Comparison of ENCODE assay signal across 22 cellular contexts in the genomic region with DNA sequence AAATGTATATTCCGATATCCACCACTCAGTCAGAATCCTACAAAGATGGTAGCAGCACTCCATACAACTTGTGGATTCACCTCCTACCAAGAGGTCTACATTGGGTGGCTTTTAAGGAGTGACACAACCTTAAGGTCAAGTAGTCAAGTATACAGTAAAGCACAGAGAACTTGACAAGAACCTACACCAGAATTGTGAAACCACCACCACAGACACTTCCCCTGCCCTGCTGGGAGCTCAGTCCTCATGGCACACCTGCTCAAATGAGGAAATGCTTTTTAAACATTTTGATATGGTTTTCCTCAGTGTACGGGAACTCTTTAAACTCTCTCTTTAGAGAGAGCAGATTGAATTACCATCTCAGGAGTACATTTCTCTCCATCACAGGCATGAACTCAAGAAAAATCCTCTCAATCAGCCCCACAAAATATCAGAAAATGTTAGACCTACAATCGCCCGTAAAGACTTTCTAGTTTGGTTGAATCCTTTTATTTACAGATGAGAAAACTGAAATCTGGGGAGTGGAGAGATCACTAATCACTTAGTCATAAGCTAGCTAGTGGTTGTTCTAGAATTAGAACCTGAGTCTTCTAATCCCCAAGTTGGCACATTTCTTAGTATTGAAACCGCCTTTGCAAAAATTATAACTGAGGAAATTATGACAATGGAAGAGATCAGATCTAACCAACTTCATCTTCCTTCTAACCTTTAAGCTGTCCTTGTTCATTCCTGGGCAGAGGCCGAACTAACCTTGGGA. TPM values are rescaled to one million over a fixed set of nuclear protein-coding genes. Genes with fewer than 3 reads are reported as not detected.
A peak's percentile ranks its signal among the peaks of the same experiment; 100 is the strongest.
DNase-seq lines count a peak whose midpoint lies in the region; ATAC-seq and TF ChIP-seq lines count a peak whose summit lies in the region.
"Had no signal": no experiment of that assay in that cellular context is flagged by ENCODE, and none has a peak within 500 bp of the region (broad histone marks: within the 10 kb centered on the region; RNA-seq: fewer than 3 reads in every experiment).

No MANE protein-coding gene starts in this region.

- H3K4me3 ChIP-seq in BLaER1 treated with 17β-estradiol and CSF1 and Interleukin-3, amounts not matched to agents 10 nM and 100 nM, result no peak overlapping the region
- no peak overlapping the region for H3K4me3 ChIP-seq in HL-60 (replicated peaks; ENCODE audit: insufficient read depth, low read length)
- H3K4me3 ChIP-seq: esophagus muscularis mucosa, left ventricle myocardium inferior, MG63 had no signal

- DNase-seq in HL-60 (ENCODE audit: low read depth in 1 of 2, low spot score in 1 of 2) (peak; percentile 55 to 93), NOMO-1 treated with dmso at 0.1 percent for 144 hours (lab: John Stamatoyannopoulos, UW; ENCODE audit: unreplicated experiment) (peak; percentile 50), dedifferentiated amniotic fluid mesenchymal stem cell (ENCODE audit: extremely low spot score) (no peak), SK-N-DZ (ENCODE audit: low spot score) (no peak), HuH-7 (ENCODE audit: low spot score) (no peak)
- DNase-seq: activated CD4-positive, alpha-beta T cell treated with anti-CD3 and anti-CD28 coated beads for 1 hour; activated effector memory CD4-positive, alpha-beta T cell treated with Interleukin-2 at 50 U/mL for 16 hours; amygdala; COR-L47; EL; HFFc6; left ventricle myocardium inferior; MG63; NCI-H2081; OCI-M1; right cardiac atrium; SHP77 treated with DMSO at 0.1 percent for 48 hours; stimulated activated naive CD4-positive, alpha-beta T cell had no signal

- H3K4me1 ChIP-seq in BLaER1 treated with 17β-estradiol and CSF1 and Interleukin-3, amounts not matched to agents 10 nM and 100 nM, result peaks cover 0 to 29% (median 11%) of the 10 kb centered on the region in 10 experiments; a peak in 17 of 20 replicates
- H3K4me1 ChIP-seq: esophagus muscularis mucosa, left ventricle myocardium inferior had no signal

- H3K27me3 ChIP-seq in BLaER1 treated with 17β-estradiol and CSF1 and Interleukin-3, amounts not matched to agents 10 nM and 100 nM, result no peaks in the 10 kb centered on the region
- H3K27me3 ChIP-seq in HL-60 (ENCODE audit: insufficient read depth, poor library complexity, severe bottlenecking), result no peaks in the 10 kb centered on the region
- H3K27me3 ChIP-seq: esophagus muscularis mucosa had no signal

- no peak overlapping the region for H3K9ac ChIP-seq in BLaER1 treated with 17β-estradiol and CSF1 and Interleukin-3, amounts not matched to agents 10 nM and 100 nM

- H3K36me3 ChIP-seq in BLaER1 treated with 17β-estradiol and CSF1 and Interleukin-3, amounts not matched to agents 10 nM and 100 nM, result no peaks in the 10 kb centered on the region
- H3K36me3 ChIP-seq: esophagus muscularis mucosa, left ventricle myocardium inferior, MG63 had no signal

- ATAC-seq in esophagus mucosa, result peak; percentile 51
- no peak for ATAC-seq in GM21381 (IDR thresholded peaks at IDR 0.05; ENCODE audit: unreplicated experiment)
- ATAC-seq: right cardiac atrium had no signal

- peak overlapping the region in 9 of 11 experiments; percentile 1 to 64 (median 27); a peak in 14 of 22 replicates for H3K4me2 ChIP-seq in BLaER1 treated with 17β-estradiol and CSF1 and Interleukin-3, amounts not matched to agents 10 nM and 100 nM

- no peaks in the 10 kb centered on the region for H4K20me1 ChIP-seq in BLaER1 treated with 17β-estradiol and CSF1 and Interleukin-3, amounts not matched to agents 10 nM and 100 nM

- 0 out of 22 replicates have a peak, but pooled peaks cover 0 to 6% (median 0%) of the 10 kb centered on the region in 11 experiments for H3K9me3 ChIP-seq in BLaER1 treated with 17β-estradiol and CSF1 and Interleukin-3, amounts not matched to agents 10 nM and 100 nM (replicated peaks in 1 of 11)
- H3K9me3 ChIP-seq: esophagus muscularis mucosa, MG63 had no signal

- peak overlapping the region in 7 of 11 experiments; percentile 0 to 63 (median 53); a peak in 11 of 22 replicates for H3K27ac ChIP-seq in BLaER1 treated with 17β-estradiol and CSF1 and Interleukin-3, amounts not matched to agents 10 nM and 100 nM
- H3K27ac ChIP-seq in HL-60 (replicated peaks), result no peak overlapping the region; the same call in 1 of the 2 replicates
- H3K27ac ChIP-seq: esophagus muscularis mucosa, left ventricle myocardium inferior had no signal

- TF ChIP-seq CTCF in HL-60 (IDR thresholded peaks at IDR 0.05; ENCODE audit: insufficient read depth, low read length), result no peak

RNA-seq across cellular contexts. Expression of a gene that starts 38.5 kb away (rescaled TPM):
- 0.24 TPM for total RNA-seq in esophagus mucosa
- 0.14 TPM in 1 of 2 replicates, not detected in the other for polyA plus RNA-seq in SK-N-DZ (2014; cell fraction: cytosol; rRNA removed)
- not detected in 2 replicates for polyA plus RNA-seq in SK-N-DZ (2014; cell fraction: nucleus; rRNA removed)

Comparison
In these comparisons a context has a peak if more than half of its experiments do, and no peak if none do; other contexts are left out.
1. DNase-seq: peak in HL-60 (2 of 2) and NOMO-1 treated with dmso at 0.1 percent for 144 hours (single experiment); none in dedifferentiated amniotic fluid mesenchymal stem cell (single experiment), SK-N-DZ (single experiment) and HuH-7 (single experiment).